Comparison of ENCODE assay signal across 8 cellular contexts in the genomic region with DNA sequence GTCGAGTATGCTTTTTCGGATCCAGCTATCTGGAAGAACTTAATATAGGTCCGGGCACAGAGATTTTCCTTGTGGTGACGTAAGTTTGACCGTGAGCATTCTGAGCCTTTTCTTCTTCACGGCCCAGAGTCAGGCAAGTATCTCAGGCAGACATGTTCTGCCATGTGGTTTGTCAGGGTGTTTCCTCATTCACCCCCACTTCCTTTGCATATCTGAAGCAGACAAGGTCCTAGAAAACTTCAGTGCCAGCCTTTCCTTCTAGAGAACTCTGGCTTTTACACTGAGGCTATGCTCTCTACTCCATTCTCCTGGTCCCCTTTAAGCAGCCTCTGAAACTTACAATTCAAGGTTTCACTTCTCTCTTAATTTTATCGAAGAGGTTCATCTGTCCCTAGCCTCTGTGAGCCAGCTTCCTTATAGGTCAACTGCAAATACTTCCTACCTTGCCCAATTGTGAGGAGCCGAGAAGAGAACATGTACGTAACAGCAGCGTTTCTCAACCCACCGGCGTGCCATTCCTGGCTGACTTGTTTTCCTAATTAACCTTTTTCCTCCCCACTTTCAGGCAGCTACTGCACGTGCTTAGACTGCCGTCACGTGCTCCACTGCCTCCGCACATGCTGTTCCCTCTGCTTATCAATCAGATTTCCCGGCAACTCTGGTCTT. TPM values are rescaled to one million over a fixed set of nuclear protein-coding genes. Genes with fewer than 3 reads are reported as not detected.
DNase-seq lines count a peak whose midpoint lies in the region; ATAC-seq, FAIRE-seq and TF ChIP-seq lines count a peak whose summit lies in the region.

No MANE protein-coding gene starts in this region.

- H3K27me3 ChIP-seq in hepatocyte = no peaks in the 10 kb centered on the region

- H3K36me3 ChIP-seq in hepatocyte (replicated peaks; ENCODE audit: insufficient read depth, low read depth) = no peaks in the 10 kb centered on the region

- WGBS in hepatocyte (ENCODE audit: low lambda C conversion rate, missing lambda C conversion rate) = 86% methylated on average over 17 of the region's 17 CpGs

- peaks cover 18% of the 10 kb centered on the region for H3K4me1 Mint-ChIP-seq in activated CD8-positive, alpha-beta T cell treated with anti-CD3 and anti-CD28 coated beads for 36 hours (ENCODE audit: low read depth)

- H3K4me3 ChIP-seq in hepatocyte = no peak overlapping the region

- POLR2A ChIA-PET in activated CD8-positive, alpha-beta T cell treated with anti-CD3 and anti-CD28 coated beads for 36 hours (lab: Charles Lee) = interaction anchor here (1.1 kb wide), 1 partner anchor 47 kb away, joined by 3 read pairs; no protein-coding TSS in a partner anchor

- CTCF ChIA-PET in activated CD8-positive, alpha-beta T cell treated with anti-CD3 and anti-CD28 coated beads for 36 hours (lab: Charles Lee) = no interaction called here

- H3K9me2 ChIP-seq in hepatocyte (replicated peaks; ENCODE audit: insufficient read depth) = no peaks in the 10 kb centered on the region

- peak overlapping the region; percentile 62 for H3K4me3 Mint-ChIP-seq in activated CD8-positive, alpha-beta T cell treated with anti-CD3 and anti-CD28 coated beads for 36 hours

- H3K9me3 Mint-ChIP-seq in activated CD8-positive, alpha-beta T cell treated with anti-CD3 and anti-CD28 coated beads for 36 hours = peaks cover 4% of the 10 kb centered on the region

- FAIRE-seq in D721Med (lab: Jason Lieb, UNC) = no peak

- no peaks in the 10 kb centered on the region for H3K79me2 ChIP-seq in hepatocyte

- intact Hi-C loops in activated CD8-positive, alpha-beta T cell treated with anti-CD3 and anti-CD28 coated beads for 36 hours (cut with micrococcal nuclease) = no loop called here

- peaks cover 69% of the 10 kb centered on the region for H3K36me3 Mint-ChIP-seq in activated CD8-positive, alpha-beta T cell treated with anti-CD3 and anti-CD28 coated beads for 36 hours (ENCODE audit: low read depth)

- ATAC-seq in HG03108 (IDR thresholded peaks at IDR 0.05; ENCODE audit: unreplicated experiment) = peak; percentile 86
- peak; percentile 72 for ATAC-seq in activated CD8-positive, alpha-beta T cell treated with anti-CD3 and anti-CD28 coated beads for 36 hours

- no peak for TF ChIP-seq CTCF in activated CD8-positive, alpha-beta T cell treated with anti-CD3 and anti-CD28 coated beads for 36 hours (IDR thresholded peaks at IDR 0.05)
- TF ChIP-seq CTCF in D721Med (IDR thresholded peaks at IDR 0.05; ENCODE audit: insufficient read depth, missing control alignments) (no peak), hepatocyte (IDR thresholded peaks at IDR 0.05; ENCODE audit: poor library complexity) (no peak)

- H3K9me3 ChIP-seq in hepatocyte (ENCODE audit: low read depth) = no peaks in the 10 kb centered on the region

- H3K4me1 ChIP-seq in hepatocyte (ENCODE audit: insufficient read depth) = no peaks in the 10 kb centered on the region

- DNase-seq in AML-193 (lab: John Stamatoyannopoulos, UW) = peak; percentile 78 to 80
- peak; percentile 15 for DNase-seq in activated CD8-positive, alpha-beta T cell treated with anti-CD3 and anti-CD28 coated beads for 36 hours
- DNase-seq in D721Med (ENCODE audit: insufficient read length, low spot score) = no peak
- DNase-seq in hepatocyte (ENCODE audit: low spot score) = no peak
- DNase-seq in kidney glomerular epithelial cell (lab: John Stamatoyannopoulos, UW) = no peak
- no peak for DNase-seq in LoVo (ENCODE audit: low spot score)

- no peak overlapping the region for H3K4me2 ChIP-seq in hepatocyte

- no peak overlapping the region for H2AFZ ChIP-seq in hepatocyte

- no peak overlapping the region for H3K27ac ChIP-seq in hepatocyte

- TF ChIP-seq POLR2A in GM19099 (IDR thresholded peaks at IDR 0.05; ENCODE audit: extremely low read depth, insufficient read length, low read depth) = peak; percentile 42

- H4K20me1 ChIP-seq in hepatocyte (ENCODE audit: insufficient read depth, poor library complexity, severe bottlenecking) = no peaks in the 10 kb centered on the region

- no peaks in the 10 kb centered on the region for H3K27me3 Mint-ChIP-seq in activated CD8-positive, alpha-beta T cell treated with anti-CD3 and anti-CD28 coated beads for 36 hours

- H3K27ac Mint-ChIP-seq in activated CD8-positive, alpha-beta T cell treated with anti-CD3 and anti-CD28 coated beads for 36 hours = peak overlapping the region; percentile 94

RNA-seq across cellular contexts. Expression of gene CDCA7L, which starts 47.3 kb away (rescaled TPM):
- total RNA-seq in activated CD8-positive, alpha-beta T cell treated with anti-CD3 and anti-CD28 coated beads for 36 hours = 100 to 1,000 TPM; 101 to 102 TPM
- 13.0 and 17.1 TPM in 2 replicates for total RNA-seq in hepatocyte
- polyA plus RNA-seq in hepatocyte = 4.5 and 8.1 TPM in 2 replicates

Comparison
In these comparisons a context has a peak if more than half of its experiments do, and no peak if none do; other contexts are left out.
1. DNase-seq: peak in AML-193 (2 of 2) and activated CD8-positive, alpha-beta T cell treated with anti-CD3 and anti-CD28 coated beads for 36 hours (single experiment); none in D721Med (single experiment), hepatocyte (single experiment), kidney glomerular epithelial cell (single experiment) and LoVo (single experiment).